ENCODE assay signal across 1 cellular context in genomic region chr6:83430606-83431544, GRCh38.
A peak's percentile ranks its signal among the peaks of the same experiment; 100 is the strongest.
TF ChIP-seq lines count a peak whose summit lies in the region.

TSS of gene ME1 (minus strand) at chr6:83431051. CDS start at chr6:83430954, 97 bp downstream.

TF ChIP-seq in K562, 482 proteins besides CTCF, POLR2A, EP300 and RAD21 (continued from another document and continues in another):
- no peak for TF ChIP-seq KLF13 (tag; IDR thresholded peaks at IDR 0.05; ENCODE audit: borderline replicate concordance, low read depth)
- TF ChIP-seq TARDBP (IDR thresholded peaks at IDR 0.05) = no peak
- peak; percentile 94 for TF ChIP-seq MAFK (IDR thresholded peaks at IDR 0.05; ENCODE audit: low read length)
- no peak for TF ChIP-seq HMG20B (CRISPR knock-in tag; IDR thresholded peaks at IDR 0.05)
- no peak for TF ChIP-seq RBM22 (IDR thresholded peaks at IDR 0.05; ENCODE audit: low read depth, low read length, poor library complexity, severe bottlenecking)
- no peak for TF ChIP-seq KHSRP (IDR thresholded peaks at IDR 0.05)
- TF ChIP-seq ZBTB8A (IDR thresholded peaks at IDR 0.05; ENCODE audit: partially characterized antibody) = no peak
- no peak for TF ChIP-seq PCBP1 (IDR thresholded peaks at IDR 0.05; ENCODE audit: low read depth, low read length, poor library complexity, severe bottlenecking)
- TF ChIP-seq GATAD2A (IDR thresholded peaks at IDR 0.05) = no peak
- TF ChIP-seq ZNF561 (CRISPR knock-in tag; conservative IDR thresholded peaks at IDR 0.05) = no peak
- TF ChIP-seq BCOR (IDR thresholded peaks at IDR 0.05) = no peak; the same call in 1 of the 2 replicates
- peak; percentile 78 for TF ChIP-seq TFAP4 (CRISPR knock-in tag; IDR thresholded peaks at IDR 0.05; ENCODE audit: borderline replicate concordance)
- TF ChIP-seq LEF1 (IDR thresholded peaks at IDR 0.05) = peak; percentile 25; the same call in 1 of the 2 replicates
- no peak for TF ChIP-seq ADNP (tag; IDR thresholded peaks at IDR 0.05)
- no peak for TF ChIP-seq TCFL5 (CRISPR knock-in tag; conservative IDR thresholded peaks at IDR 0.05)
- TF ChIP-seq KDM4B (IDR thresholded peaks at IDR 0.05; ENCODE audit: borderline replicate concordance in 2 of 2, low read depth in 1 of 2) = no peak
- no peak for TF ChIP-seq ZNF121 (CRISPR knock-in tag; conservative IDR thresholded peaks at IDR 0.05)
- TF ChIP-seq ZBTB43 (CRISPR knock-in tag; IDR thresholded peaks at IDR 0.05) = no peak
- TF ChIP-seq SOX6 (IDR thresholded peaks at IDR 0.05) = 0 out of 2 replicates have a peak, but pooled peaks have one; percentile 14
- no peak for TF ChIP-seq DMBX1 (CRISPR knock-in tag; IDR thresholded peaks at IDR 0.05; ENCODE audit: borderline replicate concordance)
- TF ChIP-seq PTRF (tag; IDR thresholded peaks at IDR 0.05) = no peak
- TF ChIP-seq HDAC6 (IDR thresholded peaks at IDR 0.05; ENCODE audit: low read depth, low read length) = no peak
- peak; percentile 98 for TF ChIP-seq ZNF316 (IDR thresholded peaks at IDR 0.05)
- peak; percentile 98 for TF ChIP-seq C11orf30 (IDR thresholded peaks at IDR 0.05; ENCODE audit: low read depth)
- TF ChIP-seq NEUROD1 (IDR thresholded peaks at IDR 0.05; ENCODE audit: borderline replicate concordance, low read depth, low read length, partially characterized antibody) = peak; percentile 66
- peak; percentile 100 for TF ChIP-seq EGR1 (conservative IDR thresholded peaks at IDR 0.05)
- peak; percentile 32 to 49; a peak in 3 of 4 replicates for TF ChIP-seq NRF1 (conservative IDR thresholded peaks at IDR 0.05 in 1 of 2, IDR thresholded peaks at IDR 0.05 in 1 of 2)
- TF ChIP-seq THAP7 (CRISPR knock-in tag; IDR thresholded peaks at IDR 0.05) = no peak
- TF ChIP-seq CEBPZ (IDR thresholded peaks at IDR 0.05; ENCODE audit: borderline replicate concordance, low read depth, low read length) = no peak
- TF ChIP-seq HDAC1 (IDR thresholded peaks at IDR 0.05) = peak in 1 of 2 experiments; percentile 80; a peak in 2 of 4 replicates
- TF ChIP-seq ZMIZ1 (IDR thresholded peaks at IDR 0.05; ENCODE audit: low read depth in 2 of 2, low read length in 2 of 2) = peak in 1 of 2 experiments; percentile 55; a peak in 1 of 4 replicates
- no peak for TF ChIP-seq ZNF12 (CRISPR knock-in tag; IDR thresholded peaks at IDR 0.05)
- 0 out of 2 replicates have a peak, but pooled peaks have one; percentile 31 for TF ChIP-seq SMARCC2 (IDR thresholded peaks at IDR 0.05; ENCODE audit: low read depth)
- no peak for TF ChIP-seq JUNB (CRISPR knock-in tag; conservative IDR thresholded peaks at IDR 0.05)
- TF ChIP-seq EHMT2 (IDR thresholded peaks at IDR 0.05) = no peak
- no peak for TF ChIP-seq ZNF280B (CRISPR knock-in tag; IDR thresholded peaks at IDR 0.05)
- TF ChIP-seq NFXL1 (CRISPR knock-in tag; IDR thresholded peaks at IDR 0.05) = no peak
- TF ChIP-seq DACH1 (IDR thresholded peaks at IDR 0.05; ENCODE audit: partially characterized antibody) = no peak
- TF ChIP-seq E2F5 (CRISPR knock-in tag; IDR thresholded peaks at IDR 0.05) = no peak
- TF ChIP-seq BRF2 (IDR thresholded peaks at IDR 0.05; ENCODE audit: borderline replicate concordance, insufficient read depth, insufficient read length) = no peak
- TF ChIP-seq BRF1 (IDR thresholded peaks at IDR 0.05; ENCODE audit: borderline replicate concordance, extremely low read depth, insufficient read length) = no peak
- TF ChIP-seq SIN3A (IDR thresholded peaks at IDR 0.05; ENCODE audit: borderline replicate concordance in 2 of 2, control insufficient read depth in 1 of 2, low read depth in 2 of 2, low read length in 2 of 2) = 0 out of 4 replicates have a peak, but pooled peaks of 1 of the 2 experiments have one; percentile 28
- TF ChIP-seq ZNF766 (CRISPR knock-in tag; conservative IDR thresholded peaks at IDR 0.05) = no peak
- peak; percentile 69 for TF ChIP-seq SMAD4 (CRISPR knock-in tag; conservative IDR thresholded peaks at IDR 0.05)
- TF ChIP-seq FOXJ3 (CRISPR knock-in tag; IDR thresholded peaks at IDR 0.05) = no peak
- TF ChIP-seq MEF2A (IDR thresholded peaks at IDR 0.05; ENCODE audit: control insufficient read depth, low read depth, low read length) = no peak
- no peak for TF ChIP-seq TSC22D4 (tag; IDR thresholded peaks at IDR 0.05)
- TF ChIP-seq E4F1 (CRISPR knock-in tag; IDR thresholded peaks at IDR 0.05; ENCODE audit: borderline replicate concordance) = no peak
- TF ChIP-seq ZNF134 (CRISPR knock-in tag; conservative IDR thresholded peaks at IDR 0.05) = no peak
- TF ChIP-seq CC2D1A (IDR thresholded peaks at IDR 0.05) = no peak
- TF ChIP-seq CHCHD3 (CRISPR knock-in tag; IDR thresholded peaks at IDR 0.05) = no peak
- no peak for TF ChIP-seq MBD1 (CRISPR knock-in tag; IDR thresholded peaks at IDR 0.05)
- TF ChIP-seq SRSF3 (IDR thresholded peaks at IDR 0.05; ENCODE audit: insufficient read depth, low read length) = no peak
